ENCODE assay signal across 8 cellular contexts in genomic region chr19:1438035-1438932, GRCh38.
DNase-seq lines count a peak whose midpoint lies in the region; ATAC-seq and TF ChIP-seq lines count a peak whose summit lies in the region.

Gene RPS15 (plus strand): TSS chr19:1438396. CDS start chr19:1438426, 30 bp downstream.

- H3K27ac ChIP-seq in caudate nucleus (ENCODE audit: low read depth, low read length): peak within 1 kb of the TSS; percentile 78

- DNase-seq in AG09309 (ENCODE audit: low read depth) (peak; percentile 80), NCI-H345 treated with DMSO at 0.1 percent for 48 hours (lab: John Stamatoyannopoulos, UW; ENCODE audit: unreplicated experiment) (peak; percentile 92), caudate nucleus (lab: John Stamatoyannopoulos, UW) (peak in 60 of 61 donors; percentile 45 to 95 (median 89)), islet precursor cell (peak; percentile 97)
- DNase-seq in activated CD4-positive, CD25-positive, alpha-beta regulatory T cell (lab: John Stamatoyannopoulos, UW): peak; percentile 86 to 91 (median 90)
- peak; percentile 96 for DNase-seq in stimulated activated CD4-positive, alpha-beta T cell treated with anti-CD3 and anti-CD28 coated beads, Interleukin-12 subunit alpha, Interleukin-12 subunit beta, amount 100 ng/mL, for 4 hours

- ATAC-seq in GM18909 (IDR thresholded peaks at IDR 0.05; ENCODE audit: poor library complexity, unreplicated experiment) (peak; percentile 79), HG03280 (IDR thresholded peaks at IDR 0.05; ENCODE audit: unreplicated experiment) (peak; percentile 77)

- peak; percentile 94 for TF ChIP-seq CTCF in AG09309 (IDR thresholded peaks at IDR 0.05; ENCODE audit: control insufficient read depth, insufficient read depth, low read depth, low read length, missing control alignments)

- H3K4me3 ChIP-seq in AG09309 (ENCODE audit: control insufficient read depth, low read depth, low read length): peak within 1 kb of the TSS; percentile 92

Comparison
In these comparisons a context has a peak if more than half of its experiments do, and no peak if none do; other contexts are left out.
1. Peak in every context shown above with its lines: DNase-seq, ATAC-seq, H3K4me3 ChIP-seq and H3K27ac ChIP-seq.